Comparison of ENCODE assay signal across 10 cellular contexts in genomic region chr9:114250235-114250568, GRCh38.
DNase-seq lines count a peak whose midpoint lies in the region; ATAC-seq and TF ChIP-seq lines count a peak whose summit lies in the region.
"Had no signal": no experiment of that assay in that cellular context is flagged by ENCODE, and none has a peak within 500 bp of the region (broad histone marks: within the 10 kb centered on the region; RNA-seq: fewer than 3 reads in every experiment).

No MANE protein-coding gene starts in this region.

- no peak overlapping the region for H4K8ac ChIP-seq in neuronal stem cell (ENCODE audit: low read depth, low read length)

- no peak overlapping the region for H2BK12ac ChIP-seq in neuronal stem cell (ENCODE audit: low read length)

- no CpG with 5 or more reads among the region's 13 CpGs for WGBS in neuronal stem cell (ENCODE audit: extremely low coverage in 2 of 2, insufficient read length in 2 of 2, insufficient replicate concordance in 1 of 2), 2 donors

- H4K91ac ChIP-seq in neuronal stem cell (ENCODE audit: low read depth, low read length, poor library complexity) = no peak overlapping the region

- no peak overlapping the region for H2BK120ac ChIP-seq in neuronal stem cell (ENCODE audit: low read depth, low read length)

- H3K4me1 ChIP-seq in neuronal stem cell (ENCODE audit: control insufficient read depth in 2 of 2, insufficient read depth in 1 of 2, low read depth in 1 of 2, low read length in 2 of 2) = no peaks in the 10 kb centered on the region
- H3K4me1 ChIP-seq: BLaER1 treated with 17β-estradiol and CSF1 and Interleukin-3, amounts not matched to agents 10 nM and 100 nM had no signal

- ATAC-seq in HG02588 (IDR thresholded peaks at IDR 0.05; ENCODE audit: unreplicated experiment) = no peak

- no peak overlapping the region for H3K23ac ChIP-seq in neuronal stem cell (ENCODE audit: low read depth, low read length, poor library complexity)

- H2AK5ac ChIP-seq in neuronal stem cell (ENCODE audit: low read depth, low read length) = no peak overlapping the region

- no peak overlapping the region for H3K9ac ChIP-seq in neuronal stem cell (ENCODE audit: low read depth, low read length, poor library complexity)
- H3K9ac ChIP-seq: BLaER1 treated with 17β-estradiol and CSF1 and Interleukin-3, amounts not matched to agents 10 nM and 100 nM had no signal

- no peak overlapping the region for H2BK15ac ChIP-seq in neuronal stem cell (ENCODE audit: low read length)

- H3K4ac ChIP-seq in neuronal stem cell (ENCODE audit: low read length) = no peak overlapping the region

- H3K79me1 ChIP-seq in neuronal stem cell (ENCODE audit: low read depth, low read length) = no peaks in the 10 kb centered on the region

- DNase-seq in AG08395 (ENCODE audit: low spot score) (peak; percentile 94), NCI-H524 treated with DMSO at 0.1 percent for 48 hours (lab: John Stamatoyannopoulos, UW) (peak; percentile 63), fibroblast of pulmonary artery (ENCODE audit: low read depth) (peak; percentile 52), neuronal stem cell (ENCODE audit: low spot score) (no peak), GM10266 (ENCODE audit: extremely low spot score) (no peak), DMS53 (lab: John Stamatoyannopoulos, UW) (no peak), NCI-H2227 treated with DMSO at 0.1 percent for 48 hours (lab: John Stamatoyannopoulos, UW) (no peak)
- DNase-seq: activated T-cell treated with anti-CD3 and anti-CD28 coated beads, Interleukin-2, amount 50 U/mL, for 48 hours had no signal

- TF ChIP-seq CTCF in fibroblast of pulmonary artery (IDR thresholded peaks at IDR 0.05; ENCODE audit: low read length, missing control alignments) (no peak), GM10266 (IDR thresholded peaks at IDR 0.05; ENCODE audit: control insufficient read depth, insufficient read depth, low read depth, missing control alignments) (no peak)

- H3K27me3 ChIP-seq in neuronal stem cell (ENCODE audit: control insufficient read depth in 3 of 3, insufficient read depth in 3 of 3, low read depth in 1 of 3, low read length in 3 of 3) = no peaks in the 10 kb centered on the region
- H3K27me3 ChIP-seq: BLaER1 treated with 17β-estradiol and CSF1 and Interleukin-3, amounts not matched to agents 10 nM and 100 nM had no signal

- H2AFZ ChIP-seq in neuronal stem cell (ENCODE audit: low read length) = no peak overlapping the region

- H3K14ac ChIP-seq in neuronal stem cell (ENCODE audit: low read length) = no peak overlapping the region

- no peak overlapping the region for H2BK5ac ChIP-seq in neuronal stem cell (ENCODE audit: low read length)

- H3K9me3 ChIP-seq in neuronal stem cell (replicated peaks in 1 of 2; ENCODE audit: control insufficient read depth in 2 of 2, insufficient read depth in 1 of 2, low read depth in 1 of 2, low read length in 2 of 2) = no peaks in the 10 kb centered on the region
- H3K9me3 ChIP-seq: BLaER1 treated with 17β-estradiol and CSF1 and Interleukin-3, amounts not matched to agents 10 nM and 100 nM had no signal

- H3K4me2 ChIP-seq in neuronal stem cell (ENCODE audit: insufficient read depth, low read length, poor library complexity, severe bottlenecking) = no peak overlapping the region
- H3K4me2 ChIP-seq: BLaER1 treated with 17β-estradiol and CSF1 and Interleukin-3, amounts not matched to agents 10 nM and 100 nM had no signal

- H3K4me3 ChIP-seq in fibroblast of pulmonary artery (replicated peaks; ENCODE audit: low read depth, low read length) (no peak overlapping the region), neuronal stem cell (ENCODE audit: low read length in 2 of 2) (no peak overlapping the region)
- H3K4me3 ChIP-seq: BLaER1 treated with 17β-estradiol and CSF1 and Interleukin-3, amounts not matched to agents 10 nM and 100 nM had no signal

- H3K36me3 ChIP-seq in neuronal stem cell (replicated peaks in 1 of 2; ENCODE audit: control insufficient read depth in 2 of 2, insufficient read depth in 2 of 2, low read length in 2 of 2) = no peaks in the 10 kb centered on the region

- no peak overlapping the region for H3K27ac ChIP-seq in neuronal stem cell (replicated peaks; ENCODE audit: low read length)
- H3K27ac ChIP-seq: BLaER1 treated with 17β-estradiol and CSF1 and Interleukin-3, amounts not matched to agents 10 nM and 100 nM had no signal

- peak overlapping the region; percentile 1 for H3K18ac ChIP-seq in neuronal stem cell (ENCODE audit: low read length)

Comparison
In these comparisons a context has a peak if more than half of its experiments do, and no peak if none do; other contexts are left out.
1. DNase-seq: peak in AG08395 (single experiment), NCI-H524 treated with DMSO at 0.1 percent for 48 hours (single experiment) and fibroblast of pulmonary artery (single experiment); none in neuronal stem cell (single experiment), GM10266 (single experiment), DMS53 (single experiment) and NCI-H2227 treated with DMSO at 0.1 percent for 48 hours (single experiment).